ENCODE assay signal across 1 cellular context in the genomic region with DNA sequence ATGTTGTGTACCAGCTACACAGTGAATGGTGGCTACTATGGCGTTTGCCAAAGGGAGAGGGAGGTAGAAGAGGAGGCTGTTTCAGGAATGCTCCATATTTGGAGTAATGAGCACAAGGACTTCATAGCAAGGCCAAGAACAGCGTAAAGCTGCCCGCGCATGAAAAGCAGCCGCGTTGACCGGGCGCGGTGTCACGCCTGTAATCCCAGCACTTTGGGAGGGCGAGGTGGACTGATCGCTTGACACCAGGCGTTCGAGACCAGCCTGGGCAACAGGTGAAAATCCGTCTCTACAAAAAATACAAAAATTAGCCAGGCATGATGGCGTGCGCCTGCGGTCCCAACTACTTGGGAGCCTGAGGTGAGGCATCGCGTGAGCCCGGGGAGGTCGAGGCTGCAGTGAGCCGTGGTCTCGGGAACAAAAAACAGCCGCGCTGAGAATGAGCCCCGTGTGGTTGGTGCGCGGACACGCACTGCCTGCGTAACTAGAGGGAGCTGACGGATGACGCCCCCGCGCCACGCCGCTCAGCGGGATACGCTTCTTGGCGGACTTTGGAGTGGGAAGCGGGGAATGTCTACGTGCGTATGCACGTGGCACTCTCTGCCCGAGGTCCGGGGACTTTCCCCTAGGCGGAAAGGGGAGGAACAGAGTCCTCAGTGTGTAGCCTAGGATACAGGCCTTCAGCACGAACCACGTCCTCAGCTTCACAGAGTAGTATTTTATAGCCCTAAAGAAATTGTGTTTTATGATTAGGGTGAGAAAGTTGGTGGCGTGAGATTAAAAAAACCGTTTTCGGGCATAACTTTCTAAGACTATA.
TF ChIP-seq lines count a peak whose summit lies in the region.

A gene (minus strand): TSS at position 693 of the 817 bp plus-strand sequence.

TF ChIP-seq in K562, 482 proteins besides CTCF, POLR2A, EP300 and RAD21 (continued from another document and continues in another):
- TF ChIP-seq SP2 (IDR thresholded peaks at IDR 0.05; ENCODE audit: extremely low read depth, low read depth, low read length, poor library complexity, severe bottlenecking) (no peak), RCOR1 (IDR thresholded peaks at IDR 0.05; ENCODE audit: borderline replicate concordance in 1 of 2, low read depth in 2 of 2, low read length in 2 of 2) (peak in 1 of 2 experiments; percentile 21; a peak in 1 of 4 replicates), FIP1L1 (IDR thresholded peaks at IDR 0.05; ENCODE audit: low read depth, low read length, poor library complexity, severe bottlenecking) (no peak), ZFX (CRISPR knock-in tag; IDR thresholded peaks at IDR 0.05) (peak; percentile 31), MAZ (CRISPR knock-in tag; conservative IDR thresholded peaks at IDR 0.05 in 1 of 2, IDR thresholded peaks at IDR 0.05 in 1 of 2) (peak; percentile 34 to 64; a peak in 2 of 4 replicates), SAFB2 (IDR thresholded peaks at IDR 0.05; ENCODE audit: borderline replicate concordance, low read depth, low read length, severe bottlenecking) (no peak), CBX3 (IDR thresholded peaks at IDR 0.05; ENCODE audit: borderline replicate concordance in 1 of 2, low read length in 2 of 2) (peak in 1 of 2 experiments; percentile 74; a peak in 1 of 3 replicates), CCNT2 (IDR thresholded peaks at IDR 0.05; ENCODE audit: borderline replicate concordance, extremely low read depth, insufficient read length, low read depth, low read length) (no peak), SOX6 (IDR thresholded peaks at IDR 0.05) (peak; percentile 69), KLF1 (tag; IDR thresholded peaks at IDR 0.05) (peak; percentile 56; the same call in 1 of the 2 replicates), CREB1 (IDR thresholded peaks at IDR 0.05) (peak; percentile 83), CREB1 (CRISPR knock-in tag; IDR thresholded peaks at IDR 0.05) (peak; percentile 90), SP1 (CRISPR knock-in tag; IDR thresholded peaks at IDR 0.05) (peak; percentile 92), SMARCA4 (IDR thresholded peaks at IDR 0.05) (peak; percentile 28; the same call in 1 of the 2 replicates), GABPA (tag; conservative IDR thresholded peaks at IDR 0.05; ENCODE audit: low read depth) (peak; percentile 54), ZFP36 (IDR thresholded peaks at IDR 0.05; ENCODE audit: low read depth, low read length, partially characterized antibody) (peak; percentile 16), HIVEP1 (CRISPR knock-in tag; IDR thresholded peaks at IDR 0.05) (no peak), ZNF431 (CRISPR knock-in tag; IDR thresholded peaks at IDR 0.05) (no peak), MCM3 (IDR thresholded peaks at IDR 0.05) (no peak), BCL6 (CRISPR knock-in tag; IDR thresholded peaks at IDR 0.05) (no peak), ETV1 (tag; conservative IDR thresholded peaks at IDR 0.05; ENCODE audit: low read depth) (peak; percentile 56; the same call in 1 of the 2 replicates), ZNF232 (CRISPR knock-in tag; IDR thresholded peaks at IDR 0.05) (no peak), POLR2AphosphoS5 (IDR thresholded peaks at IDR 0.05; ENCODE audit: control insufficient read depth, insufficient read depth, low read depth, low read length) (peak; percentile 63), HCFC1 (IDR thresholded peaks at IDR 0.05; ENCODE audit: low read depth, low read length) (peak; percentile 22; the same call in 1 of the 2 replicates), HMG20A (CRISPR knock-in tag; conservative IDR thresholded peaks at IDR 0.05) (no peak), CHD1 (IDR thresholded peaks at IDR 0.05; ENCODE audit: low read length) (peak; percentile 51), YBX1 (IDR thresholded peaks at IDR 0.05) (no peak), ERF (CRISPR knock-in tag; IDR thresholded peaks at IDR 0.05) (no peak)
- TF ChIP-seq, protein P1, sequence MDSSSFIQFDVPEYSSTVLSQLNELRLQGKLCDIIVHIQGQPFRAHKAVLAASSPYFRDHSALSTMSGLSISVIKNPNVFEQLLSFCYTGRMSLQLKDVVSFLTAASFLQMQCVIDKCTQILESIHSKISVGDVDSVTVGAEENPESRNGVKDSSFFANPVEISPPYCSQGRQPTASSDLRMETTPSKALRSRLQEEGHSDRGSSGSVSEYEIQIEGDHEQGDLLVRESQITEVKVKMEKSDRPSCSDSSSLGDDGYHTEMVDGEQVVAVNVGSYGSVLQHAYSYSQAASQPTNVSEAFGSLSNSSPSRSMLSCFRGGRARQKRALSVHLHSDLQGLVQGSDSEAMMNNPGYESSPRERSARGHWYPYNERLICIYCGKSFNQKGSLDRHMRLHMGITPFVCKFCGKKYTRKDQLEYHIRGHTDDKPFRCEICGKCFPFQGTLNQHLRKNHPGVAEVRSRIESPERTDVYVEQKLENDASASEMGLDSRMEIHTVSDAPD (CRISPR knock-in tag; IDR thresholded peaks at IDR 0.05), result no peak
- TF ChIP-seq, protein P2, sequence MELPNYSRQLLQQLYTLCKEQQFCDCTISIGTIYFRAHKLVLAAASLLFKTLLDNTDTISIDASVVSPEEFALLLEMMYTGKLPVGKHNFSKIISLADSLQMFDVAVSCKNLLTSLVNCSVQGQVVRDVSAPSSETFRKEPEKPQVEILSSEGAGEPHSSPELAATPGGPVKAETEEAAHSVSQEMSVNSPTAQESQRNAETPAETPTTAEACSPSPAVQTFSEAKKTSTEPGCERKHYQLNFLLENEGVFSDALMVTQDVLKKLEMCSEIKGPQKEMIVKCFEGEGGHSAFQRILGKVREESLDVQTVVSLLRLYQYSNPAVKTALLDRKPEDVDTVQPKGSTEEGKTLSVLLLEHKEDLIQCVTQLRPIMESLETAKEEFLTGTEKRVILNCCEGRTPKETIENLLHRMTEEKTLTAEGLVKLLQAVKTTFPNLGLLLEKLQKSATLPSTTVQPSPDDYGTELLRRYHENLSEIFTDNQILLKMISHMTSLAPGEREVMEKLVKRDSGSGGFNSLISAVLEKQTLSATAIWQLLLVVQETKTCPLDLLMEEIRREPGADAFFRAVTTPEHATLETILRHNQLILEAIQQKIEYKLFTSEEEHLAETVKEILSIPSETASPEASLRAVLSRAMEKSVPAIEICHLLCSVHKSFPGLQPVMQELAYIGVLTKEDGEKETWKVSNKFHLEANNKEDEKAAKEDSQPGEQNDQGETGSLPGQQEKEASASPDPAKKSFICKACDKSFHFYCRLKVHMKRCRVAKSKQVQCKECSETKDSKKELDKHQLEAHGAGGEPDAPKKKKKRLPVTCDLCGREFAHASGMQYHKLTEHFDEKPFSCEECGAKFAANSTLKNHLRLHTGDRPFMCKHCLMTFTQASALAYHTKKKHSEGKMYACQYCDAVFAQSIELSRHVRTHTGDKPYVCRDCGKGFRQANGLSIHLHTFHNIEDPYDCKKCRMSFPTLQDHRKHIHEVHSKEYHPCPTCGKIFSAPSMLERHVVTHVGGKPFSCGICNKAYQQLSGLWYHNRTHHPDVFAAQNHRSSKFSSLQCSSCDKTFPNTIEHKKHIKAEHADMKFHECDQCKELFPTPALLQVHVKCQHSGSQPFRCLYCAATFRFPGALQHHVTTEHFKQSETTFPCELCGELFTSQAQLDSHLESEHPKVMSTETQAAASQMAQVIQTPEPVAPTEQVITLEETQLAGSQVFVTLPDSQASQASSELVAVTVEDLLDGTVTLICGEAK (IDR thresholded peaks at IDR 0.05), result peak; percentile 84
- TF ChIP-seq, protein P2 (CRISPR knock-in tag; IDR thresholded peaks at IDR 0.05), result no peak
- TF ChIP-seq, protein P3, sequence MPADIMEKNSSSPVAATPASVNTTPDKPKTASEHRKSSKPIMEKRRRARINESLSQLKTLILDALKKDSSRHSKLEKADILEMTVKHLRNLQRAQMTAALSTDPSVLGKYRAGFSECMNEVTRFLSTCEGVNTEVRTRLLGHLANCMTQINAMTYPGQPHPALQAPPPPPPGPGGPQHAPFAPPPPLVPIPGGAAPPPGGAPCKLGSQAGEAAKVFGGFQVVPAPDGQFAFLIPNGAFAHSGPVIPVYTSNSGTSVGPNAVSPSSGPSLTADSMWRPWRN (IDR thresholded peaks at IDR 0.05; ENCODE audit: low read depth), result 0 out of 2 replicates have a peak, but pooled peaks have one; percentile 16
- TF ChIP-seq, protein P4, sequence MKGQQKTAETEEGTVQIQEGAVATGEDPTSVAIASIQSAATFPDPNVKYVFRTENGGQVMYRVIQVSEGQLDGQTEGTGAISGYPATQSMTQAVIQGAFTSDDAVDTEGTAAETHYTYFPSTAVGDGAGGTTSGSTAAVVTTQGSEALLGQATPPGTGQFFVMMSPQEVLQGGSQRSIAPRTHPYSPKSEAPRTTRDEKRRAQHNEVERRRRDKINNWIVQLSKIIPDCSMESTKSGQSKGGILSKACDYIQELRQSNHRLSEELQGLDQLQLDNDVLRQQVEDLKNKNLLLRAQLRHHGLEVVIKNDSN (CRISPR knock-in tag; IDR thresholded peaks at IDR 0.05), result peak; percentile 85
- TF ChIP-seq, protein P5, sequence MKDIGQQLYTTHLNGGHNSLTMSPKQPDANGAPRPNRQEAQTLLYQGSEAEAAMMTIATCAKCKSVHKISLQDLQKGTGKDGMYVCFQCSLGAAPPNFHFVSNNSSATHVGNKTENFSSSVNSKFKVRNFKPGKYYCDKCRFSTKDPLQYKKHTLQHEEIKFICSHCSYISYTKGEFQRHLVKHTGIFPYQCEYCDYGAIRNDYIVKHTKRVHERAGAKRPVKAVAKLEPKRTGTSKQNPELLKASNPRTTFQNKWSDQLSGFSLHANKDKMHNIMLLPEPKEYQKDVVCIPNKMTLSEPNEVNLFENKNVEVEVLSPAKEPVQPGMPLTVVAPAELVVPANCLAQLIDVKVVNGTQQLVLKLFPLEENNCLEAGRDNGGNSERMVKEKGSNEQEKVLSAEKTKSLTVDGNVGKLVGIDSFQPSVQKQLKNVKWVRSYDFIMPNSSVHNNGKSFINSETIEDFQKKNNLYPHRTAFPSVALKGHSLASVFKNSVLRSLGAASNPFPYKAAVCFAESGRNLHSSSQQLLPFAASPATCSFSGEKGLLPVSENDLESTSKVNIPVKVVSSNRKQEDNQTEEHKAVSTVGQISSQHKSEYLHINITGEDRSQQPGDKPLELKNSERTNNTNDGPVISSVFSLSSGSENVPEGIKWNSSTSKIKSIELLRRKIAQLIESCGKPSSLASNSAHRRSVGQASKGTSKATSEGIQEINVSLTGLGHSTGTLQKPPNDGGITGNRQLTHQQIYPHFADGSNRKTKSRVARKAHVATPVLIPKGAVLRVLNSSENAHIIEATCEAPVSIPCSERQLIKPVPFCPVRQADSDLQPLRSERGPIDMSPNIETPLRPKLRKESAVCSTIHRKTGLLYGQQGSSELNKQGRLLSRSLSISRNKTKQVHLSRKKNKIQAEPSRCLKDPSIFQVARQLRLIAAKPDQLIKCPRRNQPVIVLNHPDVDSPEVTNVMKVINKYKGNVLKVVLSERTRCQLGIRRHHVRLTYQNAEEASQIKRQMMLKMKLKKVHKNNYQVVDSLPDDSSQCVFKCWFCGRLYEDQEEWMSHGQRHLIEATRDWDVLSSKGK (CRISPR knock-in tag; IDR thresholded peaks at IDR 0.05), result no peak
- TF ChIP-seq, protein P6, sequence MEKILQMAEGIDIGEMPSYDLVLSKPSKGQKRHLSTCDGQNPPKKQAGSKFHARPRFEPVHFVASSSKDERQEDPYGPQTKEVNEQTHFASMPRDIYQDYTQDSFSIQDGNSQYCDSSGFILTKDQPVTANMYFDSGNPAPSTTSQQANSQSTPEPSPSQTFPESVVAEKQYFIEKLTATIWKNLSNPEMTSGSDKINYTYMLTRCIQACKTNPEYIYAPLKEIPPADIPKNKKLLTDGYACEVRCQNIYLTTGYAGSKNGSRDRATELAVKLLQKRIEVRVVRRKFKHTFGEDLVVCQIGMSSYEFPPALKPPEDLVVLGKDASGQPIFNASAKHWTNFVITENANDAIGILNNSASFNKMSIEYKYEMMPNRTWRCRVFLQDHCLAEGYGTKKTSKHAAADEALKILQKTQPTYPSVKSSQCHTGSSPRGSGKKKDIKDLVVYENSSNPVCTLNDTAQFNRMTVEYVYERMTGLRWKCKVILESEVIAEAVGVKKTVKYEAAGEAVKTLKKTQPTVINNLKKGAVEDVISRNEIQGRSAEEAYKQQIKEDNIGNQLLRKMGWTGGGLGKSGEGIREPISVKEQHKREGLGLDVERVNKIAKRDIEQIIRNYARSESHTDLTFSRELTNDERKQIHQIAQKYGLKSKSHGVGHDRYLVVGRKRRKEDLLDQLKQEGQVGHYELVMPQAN (IDR thresholded peaks at IDR 0.05; ENCODE audit: borderline replicate concordance), result peak; percentile 84; the same call in 1 of the 2 replicates
